In genomic region chr1:160672118-160672517, GRCh38 we compare ENCODE assay signal across 22 cellular contexts. TPM values are rescaled to one million over a fixed set of nuclear protein-coding genes. Genes with fewer than 3 reads are reported as not detected.
DNase-seq lines count a peak whose midpoint lies in the region; ATAC-seq and TF ChIP-seq lines count a peak whose summit lies in the region.
"Had no signal": no experiment of that assay in that cellular context is flagged by ENCODE, and none has a peak within 500 bp of the region (broad histone marks: within the 10 kb centered on the region; RNA-seq: fewer than 3 reads in every experiment).

No MANE protein-coding gene starts in this region.

- H3K4me3 Mint-ChIP-seq in activated CD8-positive, alpha-beta memory T cell treated with anti-CD3 and anti-CD28 coated beads, Interleukin-2, amount 10 ng/mL, durations not matched to agents 7 days and 5 days = no peak overlapping the region
- H3K4me3 Mint-ChIP-seq in activated T-cell treated with anti-CD3 and anti-CD28 coated beads, Interleukin-2, amount 50 U/mL, for 4 hours = no peak overlapping the region
- H3K4me3 Mint-ChIP-seq: CD14-positive monocyte had no signal

- H3K27ac ChIP-seq in HUES48 (ENCODE audit: low read depth, low read length) (peak overlapping the region; percentile 89), SU-DHL-6 (ENCODE audit: low read depth, low read length) (peak overlapping the region; percentile 95), mesendoderm (ENCODE audit: low read depth, low read length) (peak overlapping the region; percentile 62), aorta (ENCODE audit: low read depth in 1 of 2, low read length in 2 of 2) (no peak overlapping the region)
- H3K27ac ChIP-seq: SK-N-MC had no signal

- no peaks in the 10 kb centered on the region for H4K20me1 ChIP-seq in SU-DHL-6 (ENCODE audit: low read depth, low read length)

- H3K4me2 ChIP-seq in SU-DHL-6 (ENCODE audit: low read depth, low read length, poor library complexity, severe bottlenecking) = peak overlapping the region; percentile 63
- no peak overlapping the region for H3K4me2 ChIP-seq in mesendoderm (ENCODE audit: low read length)

- no peak overlapping the region for H4K8ac ChIP-seq in mesendoderm (ENCODE audit: low read depth, low read length)

- H3K79me1 ChIP-seq in mesendoderm (ENCODE audit: low read length) = no peaks in the 10 kb centered on the region

- H2AFZ ChIP-seq in SU-DHL-6 (ENCODE audit: low read depth, low read length, severe bottlenecking) = no peak overlapping the region

- H3K9ac ChIP-seq in HUES48 (ENCODE audit: low read depth, low read length) = no peak overlapping the region
- H3K9ac ChIP-seq in SU-DHL-6 (ENCODE audit: low read length) = peak overlapping the region; percentile 47
- H3K9ac ChIP-seq in mesendoderm (ENCODE audit: low read length) = no peak overlapping the region

- no peaks in the 10 kb centered on the region for H3K9me2 ChIP-seq in SU-DHL-6 (replicated peaks; ENCODE audit: insufficient read depth, low read length)

- H3K56ac ChIP-seq in mesendoderm (ENCODE audit: low read length) = no peak overlapping the region

- no CpG with 5 or more reads among the region's 2 CpGs for WGBS in mesendoderm (ENCODE audit: extremely low coverage, insufficient coverage, low lambda C conversion rate)
- 18 to 28% methylated on average over 2 of the region's 2 CpGs for WGBS in aorta, 2 donors

- ATAC-seq in activated CD8-positive, alpha-beta memory T cell treated with anti-CD3 and anti-CD28 coated beads, Interleukin-2, amount 10 ng/mL, durations not matched to agents 7 days and 5 days = no peak
- ATAC-seq in HG03196 (IDR thresholded peaks at IDR 0.05; ENCODE audit: unreplicated experiment) (no peak), aorta (ENCODE audit: low FRiP score) (no peak)
- no peak for ATAC-seq in activated T-cell treated with anti-CD3 and anti-CD28 coated beads, Interleukin-2, amount 50 U/mL, for 4 hours
- ATAC-seq: Panc1, Right ventricle myocardium inferior had no signal

- peaks cover 61% of the 10 kb centered on the region for H3F3A ChIP-seq in SU-DHL-6 (ENCODE audit: insufficient read depth)

- H3K4me3 ChIP-seq in HUES48 (ENCODE audit: low read depth, low read length) (peak overlapping the region; percentile 25), SU-DHL-6 (ENCODE audit: insufficient read depth, low read length, poor library complexity, severe bottlenecking) (no peak overlapping the region), mesendoderm (ENCODE audit: low read length) (no peak overlapping the region), aorta (ENCODE audit: low read length in 2 of 2) (no peak overlapping the region)
- H3K4me3 ChIP-seq: HAP-1, SK-N-MC had no signal

- no peaks in the 10 kb centered on the region for H3K27me3 Mint-ChIP-seq in activated CD8-positive, alpha-beta memory T cell treated with anti-CD3 and anti-CD28 coated beads, Interleukin-2, amount 10 ng/mL, durations not matched to agents 7 days and 5 days
- H3K27me3 Mint-ChIP-seq in activated T-cell treated with anti-CD3 and anti-CD28 coated beads, Interleukin-2, amount 50 U/mL, for 4 hours (ENCODE audit: low read depth) = no peaks in the 10 kb centered on the region

- H3K4me1 Mint-ChIP-seq in activated CD8-positive, alpha-beta memory T cell treated with anti-CD3 and anti-CD28 coated beads, Interleukin-2, amount 10 ng/mL, durations not matched to agents 7 days and 5 days = peaks cover 33% of the 10 kb centered on the region
- H3K4me1 Mint-ChIP-seq in activated T-cell treated with anti-CD3 and anti-CD28 coated beads, Interleukin-2, amount 50 U/mL, for 4 hours (ENCODE audit: low read depth) = peaks cover 34% of the 10 kb centered on the region

- H3K23ac ChIP-seq in mesendoderm (ENCODE audit: low read length) = no peak overlapping the region

- H3K4me1 ChIP-seq in HUES48 (ENCODE audit: control insufficient read depth, insufficient read depth, low read length) (peaks cover 54% of the 10 kb centered on the region), mesendoderm (ENCODE audit: control insufficient read depth, low read depth, low read length) (peaks cover 6% of the 10 kb centered on the region), aorta (ENCODE audit: control insufficient read depth in 1 of 2, insufficient read depth in 2 of 2, low read length in 2 of 2) (no peaks in the 10 kb centered on the region)
- H3K4me1 ChIP-seq: Caco-2 had no signal

- H3K79me2 ChIP-seq in SU-DHL-6 (ENCODE audit: insufficient read depth, low read length) (no peaks in the 10 kb centered on the region), mesendoderm (ENCODE audit: control insufficient read depth, insufficient read depth, low read length) (no peaks in the 10 kb centered on the region)

- intact Hi-C loops in aorta (cut with DNase I) = no loop called here

- CTCF ChIA-PET in activated CD8-positive, alpha-beta memory T cell treated with anti-CD3 and anti-CD28 coated beads, Interleukin-2, amount 10 ng/mL, durations not matched to agents 7 days and 5 days (lab: Charles Lee) = interaction anchor here (0.8 to 5.3 kb wide), 16 partner anchors 9 to 318 kb away, joined by 3 to 65 read pairs (median 5); partner anchors contain the start of genes CD48, LY9 and SLAMF1

- H3K9me3 ChIP-seq in HUES48 (ENCODE audit: control insufficient read depth, insufficient read depth, low read length) = peaks cover 16% of the 10 kb centered on the region
- H3K9me3 ChIP-seq in SU-DHL-6 (ENCODE audit: insufficient read depth, low read length) = no peaks in the 10 kb centered on the region
- H3K9me3 ChIP-seq in aorta (ENCODE audit: control insufficient read depth, low read length) = no peaks in the 10 kb centered on the region
- H3K9me3 ChIP-seq: HAP-1 had no signal

- no peak overlapping the region for H3K4ac ChIP-seq in mesendoderm (ENCODE audit: low read depth, low read length)

- H3K36me3 ChIP-seq in HUES48 (ENCODE audit: control insufficient read depth, insufficient read depth, low read length) = no peaks in the 10 kb centered on the region
- H3K36me3 ChIP-seq in SU-DHL-6 (ENCODE audit: low read length) = peaks cover 11% of the 10 kb centered on the region
- H3K36me3 ChIP-seq in mesendoderm (ENCODE audit: control insufficient read depth, insufficient read depth, low read length) = no peaks in the 10 kb centered on the region
- no peaks in the 10 kb centered on the region for H3K36me3 ChIP-seq in aorta (ENCODE audit: control insufficient read depth in 1 of 2, insufficient read depth in 2 of 2, low read length in 1 of 2)
- H3K36me3 ChIP-seq: HAP-1 had no signal

- peak overlapping the region; percentile 13 for H3K27ac Mint-ChIP-seq in activated CD8-positive, alpha-beta memory T cell treated with anti-CD3 and anti-CD28 coated beads, Interleukin-2, amount 10 ng/mL, durations not matched to agents 7 days and 5 days
- H3K27ac Mint-ChIP-seq: CD14-positive monocyte had no signal

- TF ChIP-seq CTCF in SU-DHL-6 (IDR thresholded peaks at IDR 0.05; ENCODE audit: insufficient read depth, low read length, poor library complexity, severe bottlenecking) = no peak

- no peak for DNase-seq in activated CD8-positive, alpha-beta memory T cell treated with anti-CD3 and anti-CD28 coated beads, Interleukin-2, amount 10 ng/mL, durations not matched to agents 7 days and 5 days
- no peak for DNase-seq in activated CD8-positive, alpha-beta memory T cell treated with anti-CD3 and anti-CD28 coated beads, Interleukin-2, amount 50 U/mL, for 4 hours
- DNase-seq in mesendoderm (peak; percentile 27), aorta (no peak)
- DNase-seq in activated T-cell treated with anti-CD3 and anti-CD28 coated beads, Interleukin-2, amount 50 U/mL, for 4 hours = no peak
- DNase-seq: Caco-2, DMS79, KBM-7, NCI-H1105, NCI-H1694 treated with DMSO at 0.1 percent for 48 hours, NCI-H446 had no signal

- H3K27me3 ChIP-seq in HUES48 (ENCODE audit: control insufficient read depth, insufficient read depth, low read length) (no peaks in the 10 kb centered on the region), SU-DHL-6 (ENCODE audit: low read length) (no peaks in the 10 kb centered on the region), mesendoderm (ENCODE audit: insufficient read depth, low read length, poor library complexity) (no peaks in the 10 kb centered on the region), aorta (ENCODE audit: control insufficient read depth in 1 of 2, insufficient read depth in 2 of 2, low read length in 1 of 2) (peaks cover 0 to 4% of the 10 kb centered on the region in 2 donors)

- no peak overlapping the region for H2BK120ac ChIP-seq in mesendoderm (ENCODE audit: low read depth, low read length)

- H3K36me3 Mint-ChIP-seq in activated CD8-positive, alpha-beta memory T cell treated with anti-CD3 and anti-CD28 coated beads, Interleukin-2, amount 10 ng/mL, durations not matched to agents 7 days and 5 days = peaks cover 40% of the 10 kb centered on the region
- H3K36me3 Mint-ChIP-seq in activated T-cell treated with anti-CD3 and anti-CD28 coated beads, Interleukin-2, amount 50 U/mL, for 4 hours (ENCODE audit: insufficient read depth) = peaks cover 17% of the 10 kb centered on the region

- H4K5ac ChIP-seq in mesendoderm (ENCODE audit: low read length) = no peak overlapping the region

- peaks cover 17% of the 10 kb centered on the region for H3K9me3 Mint-ChIP-seq in activated CD8-positive, alpha-beta memory T cell treated with anti-CD3 and anti-CD28 coated beads, Interleukin-2, amount 10 ng/mL, durations not matched to agents 7 days and 5 days (ENCODE audit: low read depth)
- H3K9me3 Mint-ChIP-seq in activated T-cell treated with anti-CD3 and anti-CD28 coated beads, Interleukin-2, amount 50 U/mL, for 4 hours = no peaks in the 10 kb centered on the region

- no peak overlapping the region for H3K18ac ChIP-seq in mesendoderm (ENCODE audit: low read length)

- H2BK5ac ChIP-seq in mesendoderm (ENCODE audit: low read length) = no peak overlapping the region

- H2BK15ac ChIP-seq in mesendoderm (replicated peaks; ENCODE audit: low read depth) = no peak overlapping the region

- no peak overlapping the region for H2AK5ac ChIP-seq in mesendoderm (ENCODE audit: low read length)

RNA-seq across cellular contexts. Expression of gene SLAMF1, which starts 25.3 kb away (rescaled TPM):
- total RNA-seq in activated CD8-positive, alpha-beta memory T cell treated with anti-CD3 and anti-CD28 coated beads, Interleukin-2, amount 10 ng/mL, durations not matched to agents 7 days and 5 days = 100 to 1,000 TPM in 1 of 2 experiments, 10 to 100 TPM in 1; 59.3 to 105 TPM
- polyA plus RNA-seq in mesendoderm (2013, experiment 1 of 2) = 0.10 TPM
- polyA plus RNA-seq in mesendoderm (2013, experiment 2 of 2) = 0.11 TPM
- 100 to 1,000 TPM in 1 of 3 donors, 10 to 100 TPM in 2; 69.2 to 138 (median 96.6) TPM for total RNA-seq in activated T-cell treated with anti-CD3 and anti-CD28 coated beads, Interleukin-2, amount 50 U/mL, for 4 hours
- 1 to 10 TPM; 1.6 to 2.4 TPM for total RNA-seq in aorta
- polyA plus RNA-seq in aorta = not detected
- total RNA-seq: Caco-2, HT-29, MCF 10A had no signal

RNA-seq across cellular contexts. Expression of gene CD48, which starts 39.5 kb away (rescaled TPM):
- total RNA-seq in activated CD8-positive, alpha-beta memory T cell treated with anti-CD3 and anti-CD28 coated beads, Interleukin-2, amount 10 ng/mL, durations not matched to agents 7 days and 5 days = 100 to 1,000 TPM; 304 to 332 TPM
- polyA plus RNA-seq in mesendoderm (2013, experiment 1 of 2) = 2.5 TPM
- polyA plus RNA-seq in mesendoderm (2013, experiment 2 of 2) = 2.7 TPM
- total RNA-seq in activated T-cell treated with anti-CD3 and anti-CD28 coated beads, Interleukin-2, amount 50 U/mL, for 4 hours = 100 to 1,000 TPM; 313 to 347 (median 336) TPM
- total RNA-seq in aorta = 1 to 10 TPM; 3.6 to 6.8 TPM
- 10 to 100 TPM in 1 of 2 donors, 1 to 10 TPM in 1; 1.7 to 11.3 TPM for polyA plus RNA-seq in aorta
- total RNA-seq: A172, Caco-2, HT-29, MCF 10A had no signal

Comparison
In these comparisons a context has a peak if more than half of its experiments do, and no peak if none do; other contexts are left out.
1. H3K27ac ChIP-seq: peak in HUES48 (single experiment), SU-DHL-6 (single experiment) and mesendoderm (single experiment); none in aorta (0 of 2).
2. RNA of gene SLAMF1, which starts 25.3 kb away (total RNA-seq): 59.3 to 105 TPM in activated CD8-positive, alpha-beta memory T cell treated with anti-CD3 and anti-CD28 coated beads, Interleukin-2, amount 10 ng/mL, durations not matched to agents 7 days and 5 days and 69.2 to 138 TPM in activated T-cell treated with anti-CD3 and anti-CD28 coated beads, Interleukin-2, amount 50 U/mL, for 4 hours; 1.6 to 2.4 TPM in aorta; every median in the first group is over 10 times any median in the second.
3. RNA of gene CD48, which starts 39.5 kb away (total RNA-seq): 313 to 347 TPM in activated T-cell treated with anti-CD3 and anti-CD28 coated beads, Interleukin-2, amount 50 U/mL, for 4 hours and 304 to 332 TPM in activated CD8-positive, alpha-beta memory T cell treated with anti-CD3 and anti-CD28 coated beads, Interleukin-2, amount 10 ng/mL, durations not matched to agents 7 days and 5 days; 3.6 to 6.8 TPM in aorta; every median in the first group is over 10 times any median in the second.